In genomic region chr1:169113613-169114119, GRCh38 we compare ENCODE assay signal across 9 cellular contexts. TPM values are rescaled to one million over a fixed set of nuclear protein-coding genes. Genes with fewer than 3 reads are reported as not detected.
DNase-seq lines count a peak whose midpoint lies in the region; ATAC-seq and TF ChIP-seq lines count a peak whose summit lies in the region.
"Had no signal": no experiment of that assay in that cellular context is flagged by ENCODE, and none has a peak within 500 bp of the region (broad histone marks: within the 10 kb centered on the region; RNA-seq: fewer than 3 reads in every experiment).

No MANE protein-coding gene starts in this region.

- intact Hi-C loops in activated T-helper 1 cell treated with anti-CD3 and anti-CD28 coated beads, Interleukin-12 subunit alpha, Interleukin-12 subunit beta, Interleukin-2, Interleukin-4 antibody, amounts not matched to agents 30 ng/mL and 10 ng/mL and 1 ng/mL, durations not matched to agents 14 hours and 24 hours and 36 hours (cut with micrococcal nuclease): no loop called here

- no peak for TF ChIP-seq CTCF in right atrium auricular region (IDR thresholded peaks at IDR 0.05)

- DNase-seq in HCEC 1CT (peak; percentile 97), right atrium auricular region (ENCODE audit: low spot score) (no peak), cerebellar cortex (ENCODE audit: low spot score) (no peak), NCI-H1930 (lab: John Stamatoyannopoulos, UW) (no peak), NCI-H345 treated with DMSO at 0.1 percent for 48 hours (lab: John Stamatoyannopoulos, UW; ENCODE audit: unreplicated experiment) (no peak)
- no peak for DNase-seq in activated T-helper 1 cell treated with anti-CD3 and anti-CD28 coated beads, Interleukin-12 subunit alpha, Interleukin-12 subunit beta, Interleukin-2, Interleukin-4 antibody, amounts not matched to agents 30 ng/mL and 10 ng/mL and 1 ng/mL, durations not matched to agents 14 hours and 24 hours and 36 hours (ENCODE audit: low spot score)
- DNase-seq: activated CD4-positive, alpha-beta T cell treated with anti-CD3 and anti-CD28 coated beads, Interleukin-2, amount 10 ng/mL, durations not matched to agents 7 days and 5 days had no signal

- no peaks in the 10 kb centered on the region for H3K27me3 ChIP-seq in right atrium auricular region
- H3K27me3 ChIP-seq in skeletal muscle satellite cell (ENCODE audit: control insufficient read depth, insufficient read depth, low read length): no peaks in the 10 kb centered on the region

- H3K4me1 Mint-ChIP-seq in activated T-helper 1 cell treated with anti-CD3 and anti-CD28 coated beads, Interleukin-12 subunit alpha, Interleukin-12 subunit beta, Interleukin-2, Interleukin-4 antibody, amounts not matched to agents 30 ng/mL and 10 ng/mL and 1 ng/mL, durations not matched to agents 14 hours and 24 hours and 36 hours (ENCODE audit: low read depth): peaks cover 44% of the 10 kb centered on the region

- H3K9me3 ChIP-seq in right atrium auricular region: no peaks in the 10 kb centered on the region
- H3K9me3 ChIP-seq in skeletal muscle satellite cell (replicated peaks; ENCODE audit: low read length): no peaks in the 10 kb centered on the region

- no peaks in the 10 kb centered on the region for H3K27me3 Mint-ChIP-seq in activated T-helper 1 cell treated with anti-CD3 and anti-CD28 coated beads, Interleukin-12 subunit alpha, Interleukin-12 subunit beta, Interleukin-2, Interleukin-4 antibody, amounts not matched to agents 30 ng/mL and 10 ng/mL and 1 ng/mL, durations not matched to agents 14 hours and 24 hours and 36 hours (ENCODE audit: insufficient read depth)

- H3K9ac ChIP-seq in skeletal muscle satellite cell (ENCODE audit: low read depth, low read length): peak overlapping the region; percentile 69

- peak overlapping the region; percentile 53 to 96 for H3K27ac ChIP-seq in right atrium auricular region

- ATAC-seq in HG02759 (IDR thresholded peaks at IDR 0.05; ENCODE audit: unreplicated experiment): no peak

- no peak overlapping the region for H3K4me3 ChIP-seq in right atrium auricular region
- no peak overlapping the region for H3K4me3 ChIP-seq in skeletal muscle satellite cell (ENCODE audit: low read length)

- H3K27ac Mint-ChIP-seq in activated T-helper 1 cell treated with anti-CD3 and anti-CD28 coated beads, Interleukin-12 subunit alpha, Interleukin-12 subunit beta, Interleukin-2, Interleukin-4 antibody, amounts not matched to agents 30 ng/mL and 10 ng/mL and 1 ng/mL, durations not matched to agents 14 hours and 24 hours and 36 hours: peak overlapping the region; percentile 45
- H3K27ac Mint-ChIP-seq: activated CD4-positive, alpha-beta T cell treated with anti-CD3 and anti-CD28 coated beads, Interleukin-2, amount 10 ng/mL, durations not matched to agents 7 days and 5 days had no signal

- H3K4me1 ChIP-seq in right atrium auricular region (peaks cover 0 to 91% of the 10 kb centered on the region in 2 donors), skeletal muscle satellite cell (ENCODE audit: control insufficient read depth, insufficient read depth, low read length) (peaks cover 72% of the 10 kb centered on the region)

- peaks cover 28% of the 10 kb centered on the region for H3K36me3 Mint-ChIP-seq in activated T-helper 1 cell treated with anti-CD3 and anti-CD28 coated beads, Interleukin-12 subunit alpha, Interleukin-12 subunit beta, Interleukin-2, Interleukin-4 antibody, amounts not matched to agents 30 ng/mL and 10 ng/mL and 1 ng/mL, durations not matched to agents 14 hours and 24 hours and 36 hours (ENCODE audit: low read depth)

- no peaks in the 10 kb centered on the region for H3K9me3 Mint-ChIP-seq in activated T-helper 1 cell treated with anti-CD3 and anti-CD28 coated beads, Interleukin-12 subunit alpha, Interleukin-12 subunit beta, Interleukin-2, Interleukin-4 antibody, amounts not matched to agents 30 ng/mL and 10 ng/mL and 1 ng/mL, durations not matched to agents 14 hours and 24 hours and 36 hours
- H3K9me3 Mint-ChIP-seq: activated CD4-positive, alpha-beta T cell treated with anti-CD3 and anti-CD28 coated beads, Interleukin-2, amount 10 ng/mL, durations not matched to agents 7 days and 5 days had no signal

- no peak overlapping the region for H3K4me3 Mint-ChIP-seq in activated T-helper 1 cell treated with anti-CD3 and anti-CD28 coated beads, Interleukin-12 subunit alpha, Interleukin-12 subunit beta, Interleukin-2, Interleukin-4 antibody, amounts not matched to agents 30 ng/mL and 10 ng/mL and 1 ng/mL, durations not matched to agents 14 hours and 24 hours and 36 hours
- H3K4me3 Mint-ChIP-seq: activated CD4-positive, alpha-beta T cell treated with anti-CD3 and anti-CD28 coated beads, Interleukin-2, amount 10 ng/mL, durations not matched to agents 7 days and 5 days had no signal

- H3K36me3 ChIP-seq in right atrium auricular region: peaks cover 47% of the 10 kb centered on the region
- peaks cover 5% of the 10 kb centered on the region for H3K36me3 ChIP-seq in skeletal muscle satellite cell (ENCODE audit: insufficient read depth, low read length)

- H3K4me2 ChIP-seq in skeletal muscle satellite cell (ENCODE audit: low read length): peak overlapping the region; percentile 49

RNA-seq across cellular contexts. Expression of gene ATP1B1, which starts 7.2 kb away (rescaled TPM):
- 12.3 TPM in 2 replicates for total RNA-seq in activated T-helper 1 cell treated with anti-CD3 and anti-CD28 coated beads, Interleukin-12 subunit alpha, Interleukin-12 subunit beta, Interleukin-2, Interleukin-4 antibody, amounts not matched to agents 30 ng/mL and 10 ng/mL and 1 ng/mL, durations not matched to agents 14 hours and 24 hours and 36 hours
- total RNA-seq in right atrium auricular region: 100 to 1,000 TPM; 200 to 342 TPM
- total RNA-seq in skeletal muscle satellite cell (2012; rRNA removed): 4.3 and 5.0 TPM in 2 replicates

Comparison
In these comparisons a context has a peak if more than half of its experiments do, and no peak if none do; other contexts are left out.
1. RNA of gene ATP1B1, which starts 7.2 kb away (total RNA-seq): 200 to 342 TPM in right atrium auricular region; 12.3 TPM in activated T-helper 1 cell treated with anti-CD3 and anti-CD28 coated beads, Interleukin-12 subunit alpha, Interleukin-12 subunit beta, Interleukin-2, Interleukin-4 antibody, amounts not matched to agents 30 ng/mL and 10 ng/mL and 1 ng/mL, durations not matched to agents 14 hours and 24 hours and 36 hours; every median in the first group is over 10 times any median in the second.